Comparison of ENCODE assay signal across 37 cellular contexts in the genomic region with DNA sequence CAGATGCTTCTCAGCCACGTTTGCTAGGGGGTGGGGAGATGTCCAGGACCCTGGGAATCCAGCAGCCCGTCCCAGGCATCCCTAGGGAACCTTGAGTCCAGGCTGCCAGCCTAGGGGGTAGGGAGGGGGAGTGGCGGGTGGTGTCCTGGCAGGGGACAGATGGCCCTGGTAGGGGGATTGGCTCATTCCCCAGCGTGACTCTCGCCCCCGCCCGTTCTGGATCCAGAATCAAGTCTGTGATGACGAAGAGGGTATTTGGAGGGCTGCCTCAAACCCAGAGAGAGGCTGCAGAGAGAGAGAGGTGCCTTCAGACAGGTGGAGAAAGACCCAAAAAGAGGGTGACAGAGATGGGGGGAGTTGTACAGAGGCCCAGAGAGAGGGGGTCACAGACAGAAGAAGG. TPM values are rescaled to one million over a fixed set of nuclear protein-coding genes. Genes with fewer than 3 reads are reported as not detected.
DNase-seq lines count a peak whose midpoint lies in the region; ATAC-seq and TF ChIP-seq lines count a peak whose summit lies in the region.
"Had no signal": no experiment of that assay in that cellular context is flagged by ENCODE, and none has a peak within 500 bp of the region (broad histone marks: within the 10 kb centered on the region; RNA-seq: fewer than 3 reads in every experiment).

No MANE protein-coding gene starts in this region.

- H3K27me3 ChIP-seq in left ventricle myocardium inferior (ENCODE audit: low read depth) (peaks cover 100% of the 10 kb centered on the region), upper lobe of left lung (peaks cover 0 to 67% (median 37%) of the 10 kb centered on the region in 4 donors), adrenal gland (peaks cover 53% of the 10 kb centered on the region)
- H3K27me3 ChIP-seq: testis had no signal

- peak; percentile 9 for DNase-seq in Right ventricle myocardium inferior (ENCODE audit: missing footprints)
- DNase-seq in left ventricle myocardium inferior: no peak
- DNase-seq in NCI-H524 (lab: John Stamatoyannopoulos, UW): peak; percentile 99
- peak; percentile 92 for DNase-seq in cerebellar cortex (ENCODE audit: low spot score)
- peak in 9 of 10 donors; percentile 42 to 95 (median 72) for DNase-seq in posterior cingulate gyrus
- no peak for DNase-seq in upper lobe of left lung
- no peak for DNase-seq in adrenal gland
- no peak for DNase-seq in cortex of kidney (lab: John Stamatoyannopoulos, UW)
- DNase-seq: activated CD8-positive, alpha-beta memory T cell treated with anti-CD3 and anti-CD28 coated beads for 24 hours; activated T-cell treated with anti-CD3 and anti-CD28 coated beads for 4 hours; Calu3; CD4-positive, CD25-positive, alpha-beta regulatory T cell; head of caudate nucleus; MG63; NCI-H1417; NCI-H2081 treated with DMSO at 0.1 percent for 48 hours; NCI-H345; OCI-M1; right lobe of liver; spleen; stimulated activated CD8-positive, alpha-beta memory T cell treated with anti-CD3 and anti-CD28 coated beads, Interleukin-4, amount 100 ng/mL, for 48 hours; T-helper 2 cell; testis had no signal

- intact Hi-C loops in Right ventricle myocardium inferior (cut with DNase I) (no loop called here), left ventricle myocardium inferior (cut with micrococcal nuclease) (no loop called here), posterior cingulate gyrus (cut with DNase I) (no loop called here), adrenal gland (cut with DNase I) (no loop called here)

- 19 to 23% methylated on average over 7 to 8 of the region's 8 CpGs for WGBS in upper lobe of left lung, 2 donors
- WGBS in adrenal gland, 4 donors: 8 to 19% (median 10%) methylated on average over 6 to 8 of the region's 8 CpGs

- H3K4me3 ChIP-seq in left ventricle myocardium inferior (no peak overlapping the region), upper lobe of left lung (no peak overlapping the region), adrenal gland (no peak overlapping the region)
- H3K4me3 ChIP-seq: ascending aorta, cardiac muscle cell, coronary artery, MG63, right lobe of liver, SK-N-MC had no signal

- no peak for TF ChIP-seq EP300 in upper lobe of left lung (IDR thresholded peaks at IDR 0.05)

- H3K36me3 ChIP-seq in left ventricle myocardium inferior (no peaks in the 10 kb centered on the region), upper lobe of left lung (no peaks in the 10 kb centered on the region), adrenal gland (replicated peaks in 1 of 2) (no peaks in the 10 kb centered on the region)
- H3K36me3 ChIP-seq: ascending aorta, cardiac muscle cell, MG63, right lobe of liver, spleen had no signal

- TF ChIP-seq POLR2A in upper lobe of left lung (IDR thresholded peaks at IDR 0.05): no peak
- TF ChIP-seq POLR2A in adrenal gland (IDR thresholded peaks at IDR 0.05): no peak

- no peak for TF ChIP-seq CTCF in left ventricle myocardium inferior (IDR thresholded peaks at IDR 0.05; ENCODE audit: borderline replicate concordance)
- no peak for TF ChIP-seq CTCF in upper lobe of left lung (IDR thresholded peaks at IDR 0.05)
- no peak for TF ChIP-seq CTCF in adrenal gland (IDR thresholded peaks at IDR 0.05)

- H3K4me1 ChIP-seq in left ventricle myocardium inferior (peaks cover 9% of the 10 kb centered on the region), upper lobe of left lung (peaks cover 7 to 27% (median 18%) of the 10 kb centered on the region in 4 donors), adrenal gland (replicated peaks in 1 of 2) (no peaks in the 10 kb centered on the region)
- H3K4me1 ChIP-seq: ascending aorta, right lobe of liver had no signal

- ATAC-seq in Right ventricle myocardium inferior (no peak), upper lobe of left lung (ENCODE audit: low FRiP score in 2 of 2) (no peak)
- ATAC-seq: esophagus mucosa, right lobe of liver had no signal

- H3K27ac ChIP-seq in left ventricle myocardium inferior (replicated peaks) (no peak overlapping the region), upper lobe of left lung (no peak overlapping the region), adrenal gland (no peak overlapping the region)
- H3K27ac ChIP-seq: ascending aorta, cardiac muscle cell, coronary artery, HL-60, KMS-11, right lobe of liver, SK-N-MC, spleen, testis had no signal

- H3K9me3 ChIP-seq in left ventricle myocardium inferior (replicated peaks) (no peaks in the 10 kb centered on the region), upper lobe of left lung (no peaks in the 10 kb centered on the region), adrenal gland (replicated peaks in 1 of 3) (no peaks in the 10 kb centered on the region)
- H3K9me3 ChIP-seq: ascending aorta, MG63, right lobe of liver, spleen, testis had no signal

RNA-seq across cellular contexts. Expression of a gene that starts 4.1 kb away (rescaled TPM):
- total RNA-seq in Right ventricle myocardium inferior: 1.8 TPM
- 0.99 TPM for total RNA-seq in left ventricle myocardium inferior
- 1 to 10 TPM in 2 of 6 donors, under 1 TPM in 3, not detected in 1; 0.37 to 2.1 (median 0.78) TPM for total RNA-seq in upper lobe of left lung
- total RNA-seq in adrenal gland: 1 to 10 TPM in 5 of 8 donors, under 1 TPM in 3; 0.43 to 9.6 (median 1.6) TPM
- 1 to 10 TPM in 2 of 3 donors, under 1 TPM in 1; 0.18 to 1.9 (median 1.0) TPM for polyA plus RNA-seq in adrenal gland
- total RNA-seq: Calu3; CD4-positive, CD25-positive, alpha-beta regulatory T cell; Daoy; esophagus mucosa; fibroblast of villous mesenchyme had no signal
- polyA plus RNA-seq: CD4-positive, CD25-positive, alpha-beta regulatory T cell had no signal

RNA-seq across cellular contexts. Expression of a gene that starts 12.0 kb away (rescaled TPM):
- total RNA-seq in Right ventricle myocardium inferior: not detected
- total RNA-seq in left ventricle myocardium inferior: 0.14 TPM
- not detected for total RNA-seq in upper lobe of left lung
- total RNA-seq in adrenal gland: not detected
- polyA plus RNA-seq in adrenal gland: not detected
- total RNA-seq: ascending aorta; Calu3; CD4-positive, CD25-positive, alpha-beta regulatory T cell; Daoy; esophagus mucosa; fibroblast of villous mesenchyme; liver; myocyte; progenitor cell of endocrine pancreas; right lobe of liver; spleen had no signal
- polyA plus RNA-seq: CD4-positive, CD25-positive, alpha-beta regulatory T cell; keratinocyte; liver; spleen had no signal

RNA-seq across cellular contexts. Expression of a gene that starts 14.0 kb away (rescaled TPM):
- total RNA-seq in Right ventricle myocardium inferior (not detected), left ventricle myocardium inferior (not detected), upper lobe of left lung (not detected), adrenal gland (not detected)
- polyA plus RNA-seq in adrenal gland: not detected
- total RNA-seq: ascending aorta; Calu3; CD4-positive, CD25-positive, alpha-beta regulatory T cell; Daoy; esophagus mucosa; fibroblast of villous mesenchyme; H1; liver; myocyte; progenitor cell of endocrine pancreas; right lobe of liver; spleen; testis had no signal
- polyA plus RNA-seq: CD4-positive, CD25-positive, alpha-beta regulatory T cell; H1; keratinocyte; liver; spleen had no signal

RNA-seq across cellular contexts. Expression of a gene that starts 14.4 kb away (rescaled TPM):
- total RNA-seq in Right ventricle myocardium inferior: 32.4 TPM
- 24.7 TPM for total RNA-seq in left ventricle myocardium inferior
- total RNA-seq in upper lobe of left lung: 100 to 1,000 TPM in 1 of 6 donors, 10 to 100 TPM in 5; 59.5 to 120 (median 72.8) TPM
- 100 to 1,000 TPM in 3 of 8 donors, 10 to 100 TPM in 5; 63.1 to 131 (median 83.6) TPM for total RNA-seq in adrenal gland
- polyA plus RNA-seq in adrenal gland: 100 to 1,000 TPM in 1 of 3 donors, 10 to 100 TPM in 2; 26.6 to 103 (median 72.3) TPM

RNA-seq across cellular contexts. Expression of a gene that starts 15.8 kb away (rescaled TPM):
- total RNA-seq in Right ventricle myocardium inferior (12.7 TPM), left ventricle myocardium inferior (9.6 TPM), upper lobe of left lung (100 to 1,000 TPM in 1 of 6 donors, 10 to 100 TPM in 5; 26.3 to 111 (median 48.2) TPM), adrenal gland (10 to 100 TPM; 23.8 to 47.8 (median 29.7) TPM)
- polyA plus RNA-seq in adrenal gland: 10 to 100 TPM in 2 of 3 donors, 1 to 10 TPM in 1; 3.6 to 95.5 (median 86.7) TPM

Comparison
In these comparisons a context has a peak if more than half of its experiments do, and no peak if none do; other contexts are left out.
1. DNase-seq: peak in Right ventricle myocardium inferior (single experiment), NCI-H524 (2 of 2), cerebellar cortex (single experiment) and posterior cingulate gyrus (9 of 10); none in left ventricle myocardium inferior (single experiment), upper lobe of left lung (0 of 2), adrenal gland (0 of 7) and cortex of kidney (single experiment).